2 cellular contexts compared by ENCODE assay signal in genomic region chr21:43602277-43603229, GRCh38.
TF ChIP-seq lines count a peak whose summit lies in the region.

No MANE protein-coding gene starts in this region.

TF ChIP-seq in A549, 52 proteins besides CTCF, POLR2A, EP300 and RAD21 (continued from another document):
- TF ChIP-seq NPAS2 (CRISPR knock-in tag; IDR thresholded peaks at IDR 0.05; ENCODE audit: borderline replicate concordance) (no peak), ATOH8 (CRISPR knock-in tag; IDR thresholded peaks at IDR 0.05; ENCODE audit: low read depth) (no peak), FOSB (CRISPR knock-in tag; IDR thresholded peaks at IDR 0.05) (no peak), JUNB (IDR thresholded peaks at IDR 0.05) (no peak), RARB (CRISPR knock-in tag; IDR thresholded peaks at IDR 0.05) (no peak), JUN (IDR thresholded peaks at IDR 0.05) (no peak), CHD2 (IDR thresholded peaks at IDR 0.05; ENCODE audit: low read length, partially characterized antibody) (no peak)

TF ChIP-seq in GM23338, 12 proteins besides CTCF, POLR2A, EP300 and RAD21:
- TF ChIP-seq REST (IDR thresholded peaks at IDR 0.05; ENCODE audit: unreplicated experiment) (no peak), ZNF462 (CRISPR knock-in tag; IDR thresholded peaks at IDR 0.05) (no peak), JUNB (IDR thresholded peaks at IDR 0.05; ENCODE audit: unreplicated experiment) (no peak), ZNF114 (CRISPR knock-in tag; IDR thresholded peaks at IDR 0.05) (no peak), ETS1 (IDR thresholded peaks at IDR 0.05) (no peak)
TF ChIP-seq in GM23338: peak in this region for 0.
